Comparison of ENCODE assay signal across 8 cellular contexts in the genomic region with DNA sequence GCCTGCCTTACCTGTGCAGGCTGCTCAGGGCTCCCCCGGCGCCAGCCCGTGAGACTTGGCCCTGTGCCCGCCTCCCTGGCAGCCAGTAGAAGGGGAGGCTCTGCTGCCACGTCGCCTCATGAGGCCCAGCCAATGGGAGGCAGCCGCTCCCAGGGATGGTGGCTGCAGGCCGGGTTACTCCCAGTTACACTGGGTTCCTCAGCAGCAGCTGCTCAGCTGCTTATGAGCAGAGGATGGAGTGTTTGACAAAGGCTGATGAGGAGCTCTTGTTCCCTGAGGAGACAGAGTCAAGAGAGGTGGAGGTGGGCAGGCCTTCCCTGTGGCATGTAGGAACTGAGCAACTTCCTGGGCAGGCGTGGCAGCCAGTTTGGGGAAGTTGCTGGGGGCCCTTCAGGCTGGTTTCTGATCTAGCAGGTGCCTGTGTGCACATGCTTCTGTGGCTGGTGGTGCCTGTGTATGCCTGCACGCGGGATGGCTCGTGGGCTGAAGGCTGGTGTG. TPM values are rescaled to one million over a fixed set of nuclear protein-coding genes. Genes with fewer than 3 reads are reported as not detected.
A peak's percentile ranks its signal among the peaks of the same experiment; 100 is the strongest.
DNase-seq lines count a peak whose midpoint lies in the region; ATAC-seq, FAIRE-seq and TF ChIP-seq lines count a peak whose summit lies in the region.

No MANE protein-coding gene starts in this region.

- TF ChIP-seq CTCF in astrocyte (IDR thresholded peaks at IDR 0.05; ENCODE audit: insufficient read depth, low read depth, low read length) = no peak
- TF ChIP-seq CTCF in natural killer cell (IDR thresholded peaks at IDR 0.05) = no peak
- no peak for TF ChIP-seq CTCF in ascending aorta (IDR thresholded peaks at IDR 0.05)

- H3K9me3 ChIP-seq in astrocyte (ENCODE audit: insufficient read depth, low read depth, low read length) = no peaks in the 10 kb centered on the region
- H3K9me3 ChIP-seq in ascending aorta = no peaks in the 10 kb centered on the region

- H2AFZ ChIP-seq in astrocyte (ENCODE audit: low read depth, low read length) = peak overlapping the region; percentile 34

- H3K4me1 Mint-ChIP-seq in activated CD8-positive, alpha-beta memory T cell treated with anti-CD3 and anti-CD28 coated beads, Interleukin-2, amount 10 ng/mL, durations not matched to agents 7 days and 5 days = peaks cover 16% of the 10 kb centered on the region
- H3K4me1 Mint-ChIP-seq in astrocyte (ENCODE audit: low read depth, unreplicated experiment) = peaks cover 4% of the 10 kb centered on the region
- H3K4me1 Mint-ChIP-seq in natural killer cell = peaks cover 8 to 9% of the 10 kb centered on the region in 2 donors

- no peak overlapping the region for H3K4me2 ChIP-seq in astrocyte (ENCODE audit: low read length)

- H3K4me1 ChIP-seq in astrocyte (ENCODE audit: insufficient read depth, low read length) = peaks cover 8% of the 10 kb centered on the region
- peaks cover 0 to 8% of the 10 kb centered on the region in 2 donors for H3K4me1 ChIP-seq in ascending aorta

- H3K36me3 ChIP-seq in astrocyte (ENCODE audit: insufficient read depth, low read length) (peaks cover 4% of the 10 kb centered on the region), ascending aorta (no peaks in the 10 kb centered on the region)

- H3K4me3 Mint-ChIP-seq in activated CD8-positive, alpha-beta memory T cell treated with anti-CD3 and anti-CD28 coated beads, Interleukin-2, amount 10 ng/mL, durations not matched to agents 7 days and 5 days = no peak overlapping the region
- H3K4me3 Mint-ChIP-seq in astrocyte (ENCODE audit: unreplicated experiment) (no peak overlapping the region), natural killer cell (no peak overlapping the region)

- H3K79me2 ChIP-seq in astrocyte (ENCODE audit: insufficient read depth, low read length) = peaks cover 11% of the 10 kb centered on the region

- H3K9me3 Mint-ChIP-seq in activated CD8-positive, alpha-beta memory T cell treated with anti-CD3 and anti-CD28 coated beads, Interleukin-2, amount 10 ng/mL, durations not matched to agents 7 days and 5 days (ENCODE audit: low read depth) = no peaks in the 10 kb centered on the region
- no peaks in the 10 kb centered on the region for H3K9me3 Mint-ChIP-seq in astrocyte (ENCODE audit: unreplicated experiment)
- no peaks in the 10 kb centered on the region for H3K9me3 Mint-ChIP-seq in natural killer cell

- H3K4me3 ChIP-seq in astrocyte (ENCODE audit: insufficient read depth, low read depth, low read length) = no peak overlapping the region
- H3K4me3 ChIP-seq in ascending aorta = no peak overlapping the region

- CTCF ChIA-PET in activated CD8-positive, alpha-beta memory T cell treated with anti-CD3 and anti-CD28 coated beads, Interleukin-2, amount 10 ng/mL, durations not matched to agents 7 days and 5 days (lab: Charles Lee) = interaction anchor here (2.6 to 6.0 kb wide), 2 partner anchors 12 to 41 kb away, joined by 7 to 28 read pairs; no protein-coding TSS in a partner anchor

- no peak overlapping the region for H3K9ac ChIP-seq in astrocyte (ENCODE audit: low read length)

- H3K27me3 Mint-ChIP-seq in activated CD8-positive, alpha-beta memory T cell treated with anti-CD3 and anti-CD28 coated beads, Interleukin-2, amount 10 ng/mL, durations not matched to agents 7 days and 5 days = no peaks in the 10 kb centered on the region
- H3K27me3 Mint-ChIP-seq in astrocyte (ENCODE audit: low read depth, unreplicated experiment) (peaks cover 25% of the 10 kb centered on the region), natural killer cell (ENCODE audit: low read depth in 2 of 2) (peaks cover 0 to 3% of the 10 kb centered on the region in 2 donors)

- no peak overlapping the region for H3K27ac Mint-ChIP-seq in activated CD8-positive, alpha-beta memory T cell treated with anti-CD3 and anti-CD28 coated beads, Interleukin-2, amount 10 ng/mL, durations not matched to agents 7 days and 5 days
- H3K27ac Mint-ChIP-seq in astrocyte (ENCODE audit: unreplicated experiment) = no peak overlapping the region
- H3K27ac Mint-ChIP-seq in natural killer cell = no peak overlapping the region

- H3K36me3 Mint-ChIP-seq in activated CD8-positive, alpha-beta memory T cell treated with anti-CD3 and anti-CD28 coated beads, Interleukin-2, amount 10 ng/mL, durations not matched to agents 7 days and 5 days = peaks cover 2% of the 10 kb centered on the region
- H3K36me3 Mint-ChIP-seq in astrocyte (ENCODE audit: low read depth, unreplicated experiment) (peaks cover 6% of the 10 kb centered on the region), natural killer cell (no peaks in the 10 kb centered on the region)

- H3K27me3 ChIP-seq in astrocyte (ENCODE audit: insufficient read depth, low read length) (no peaks in the 10 kb centered on the region), ascending aorta (no peaks in the 10 kb centered on the region)

- no peak for ATAC-seq in activated CD8-positive, alpha-beta memory T cell treated with anti-CD3 and anti-CD28 coated beads, Interleukin-2, amount 10 ng/mL, durations not matched to agents 7 days and 5 days
- ATAC-seq in HG02973 (IDR thresholded peaks at IDR 0.05; ENCODE audit: unreplicated experiment) = peak; percentile 54
- peak in 2 of 3 donors; percentile 32 to 67 for ATAC-seq in natural killer cell
- ATAC-seq in HG03439 (IDR thresholded peaks at IDR 0.05; ENCODE audit: unreplicated experiment) = no peak

- FAIRE-seq in astrocyte (lab: Jason Lieb, UNC) = no peak

- H3K27ac ChIP-seq in astrocyte (ENCODE audit: low read depth, low read length) (no peak overlapping the region), ascending aorta (no peak overlapping the region)

- intact Hi-C loops in natural killer cell (cut with micrococcal nuclease) (no loop called here), ascending aorta (cut with DNase I) (no loop called here)

- H4K20me1 ChIP-seq in astrocyte (ENCODE audit: insufficient read depth, low read length) = peaks cover 9% of the 10 kb centered on the region

- peak; percentile 23 for DNase-seq in activated CD8-positive, alpha-beta memory T cell treated with anti-CD3 and anti-CD28 coated beads, Interleukin-2, amount 50 U/mL, for 4 hours
- DNase-seq in activated CD8-positive, alpha-beta memory T cell treated with anti-CD3 and anti-CD28 coated beads, Interleukin-2, amount 10 ng/mL, durations not matched to agents 7 days and 5 days = no peak
- DNase-seq in NCI-H2227 (lab: John Stamatoyannopoulos, UW; ENCODE audit: unreplicated experiment) (peak; percentile 66), astrocyte (ENCODE audit: low read depth) (no peak), natural killer cell (no peak), ascending aorta (ENCODE audit: low spot score in 2 of 2) (no peak)

RNA-seq across cellular contexts. Expression of gene MFSD2A, which starts 5.6 kb away (rescaled TPM):
- total RNA-seq in activated CD8-positive, alpha-beta memory T cell treated with anti-CD3 and anti-CD28 coated beads, Interleukin-2, amount 10 ng/mL, durations not matched to agents 7 days and 5 days = 1 to 10 TPM; 2.9 to 7.0 TPM
- total RNA-seq in astrocyte (2.9 and 3.3 TPM in 2 replicates), natural killer cell (1 to 10 TPM; 2.8 to 4.4 (median 3.7) TPM), ascending aorta (0.32 TPM)

RNA-seq across cellular contexts. Expression of gene MYCL, which starts 58.8 kb away (rescaled TPM):
- under 1 TPM; 0.12 to 0.26 TPM for total RNA-seq in activated CD8-positive, alpha-beta memory T cell treated with anti-CD3 and anti-CD28 coated beads, Interleukin-2, amount 10 ng/mL, durations not matched to agents 7 days and 5 days
- 3.3 and 3.8 TPM in 2 replicates for total RNA-seq in astrocyte
- 1 to 10 TPM in 1 of 3 donors, under 1 TPM in 2; 0.70 to 1.9 (median 0.92) TPM for total RNA-seq in natural killer cell
- total RNA-seq in ascending aorta = 22.1 TPM

Comparison
In these comparisons a context has a peak if more than half of its experiments do, and no peak if none do; other contexts are left out.
1. DNase-seq: peak in activated CD8-positive, alpha-beta memory T cell treated with anti-CD3 and anti-CD28 coated beads, Interleukin-2, amount 50 U/mL, for 4 hours (single experiment) and NCI-H2227 (single experiment); none in activated CD8-positive, alpha-beta memory T cell treated with anti-CD3 and anti-CD28 coated beads, Interleukin-2, amount 10 ng/mL, durations not matched to agents 7 days and 5 days (single experiment), astrocyte (single experiment), natural killer cell (single experiment) and ascending aorta (0 of 2).
2. ATAC-seq: peak in HG02973 (single experiment) and natural killer cell (2 of 3); none in activated CD8-positive, alpha-beta memory T cell treated with anti-CD3 and anti-CD28 coated beads, Interleukin-2, amount 10 ng/mL, durations not matched to agents 7 days and 5 days (single experiment) and HG03439 (single experiment).